ENCODE assay signal across 1 cellular context in the genomic region with DNA sequence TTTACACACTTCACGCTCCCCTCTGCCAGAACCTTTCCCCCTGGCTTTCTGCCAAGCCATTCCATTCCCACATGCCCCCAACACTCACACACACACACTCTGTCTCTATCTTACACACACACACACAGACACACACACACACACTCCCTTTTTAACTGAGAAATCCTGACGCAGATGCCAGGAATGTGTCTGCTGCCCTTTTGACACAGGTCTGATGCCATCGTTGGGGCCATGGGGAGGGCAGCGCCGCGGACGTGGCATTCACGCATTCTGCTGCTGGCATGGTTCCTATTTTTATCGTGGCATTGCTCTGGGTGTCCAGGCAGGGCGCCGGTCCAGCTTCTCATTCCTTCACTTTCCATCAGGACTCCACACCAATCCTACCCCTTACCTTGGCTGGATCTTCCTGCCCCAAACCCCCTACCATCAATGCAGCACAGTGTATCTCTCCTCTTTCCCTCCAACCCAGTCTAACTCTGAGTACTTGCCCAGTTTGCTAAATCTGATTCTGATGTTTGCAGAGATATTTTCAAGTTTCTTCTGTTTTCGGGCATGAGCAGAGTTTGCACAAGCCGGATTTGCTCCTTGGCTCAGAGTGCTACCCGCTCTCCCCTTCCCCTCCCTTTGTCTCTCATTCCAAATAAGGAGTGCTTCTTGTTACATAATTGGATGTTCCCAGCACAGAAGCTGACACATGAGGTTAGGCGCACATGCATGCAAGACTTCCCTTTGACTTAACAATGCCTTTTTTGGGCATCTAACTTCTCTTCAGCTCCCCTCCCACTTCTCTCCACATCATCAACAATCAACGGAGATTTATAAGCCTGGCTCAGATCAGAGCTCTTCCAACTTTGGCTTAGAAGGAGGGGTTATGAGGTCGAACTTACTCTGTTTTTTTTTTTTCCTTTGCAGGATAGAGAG.
TF ChIP-seq lines count a peak whose summit lies in the region.

No MANE protein-coding gene starts in this region.

TF ChIP-seq in IMR-90, 13 proteins besides CTCF, POLR2A, EP300 and RAD21:
- TF ChIP-seq MAZ (IDR thresholded peaks at IDR 0.05; ENCODE audit: borderline replicate concordance, low read depth, low read length): peak; percentile 83; the same call in 1 of the 2 replicates
- no peak for TF ChIP-seq MAFK (IDR thresholded peaks at IDR 0.05; ENCODE audit: low read depth, low read length)
- TF ChIP-seq MXI1 (IDR thresholded peaks at IDR 0.05; ENCODE audit: borderline replicate concordance, low read depth, low read length): peak; percentile 73; the same call in 1 of the 2 replicates
- no peak; the same call in 1 of the 2 replicates for TF ChIP-seq RFX5 (IDR thresholded peaks at IDR 0.05; ENCODE audit: low read depth, low read length)
- peak; percentile 85 for TF ChIP-seq BHLHE40 (IDR thresholded peaks at IDR 0.05; ENCODE audit: low read depth, low read length)
- no peak for TF ChIP-seq SMC3 (IDR thresholded peaks at IDR 0.05; ENCODE audit: low read depth, low read length)
- TF ChIP-seq RCOR1 (IDR thresholded peaks at IDR 0.05; ENCODE audit: insufficient replicate concordance, low read length): no peak
- peak; percentile 95 for TF ChIP-seq FOS (IDR thresholded peaks at IDR 0.05; ENCODE audit: low read depth, low read length)
- TF ChIP-seq, protein P1, sequence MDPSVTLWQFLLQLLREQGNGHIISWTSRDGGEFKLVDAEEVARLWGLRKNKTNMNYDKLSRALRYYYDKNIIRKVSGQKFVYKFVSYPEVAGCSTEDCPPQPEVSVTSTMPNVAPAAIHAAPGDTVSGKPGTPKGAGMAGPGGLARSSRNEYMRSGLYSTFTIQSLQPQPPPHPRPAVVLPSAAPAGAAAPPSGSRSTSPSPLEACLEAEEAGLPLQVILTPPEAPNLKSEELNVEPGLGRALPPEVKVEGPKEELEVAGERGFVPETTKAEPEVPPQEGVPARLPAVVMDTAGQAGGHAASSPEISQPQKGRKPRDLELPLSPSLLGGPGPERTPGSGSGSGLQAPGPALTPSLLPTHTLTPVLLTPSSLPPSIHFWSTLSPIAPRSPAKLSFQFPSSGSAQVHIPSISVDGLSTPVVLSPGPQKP (IDR thresholded peaks at IDR 0.05; ENCODE audit: borderline replicate concordance, low read depth, low read length): no peak
- TF ChIP-seq, protein P2, sequence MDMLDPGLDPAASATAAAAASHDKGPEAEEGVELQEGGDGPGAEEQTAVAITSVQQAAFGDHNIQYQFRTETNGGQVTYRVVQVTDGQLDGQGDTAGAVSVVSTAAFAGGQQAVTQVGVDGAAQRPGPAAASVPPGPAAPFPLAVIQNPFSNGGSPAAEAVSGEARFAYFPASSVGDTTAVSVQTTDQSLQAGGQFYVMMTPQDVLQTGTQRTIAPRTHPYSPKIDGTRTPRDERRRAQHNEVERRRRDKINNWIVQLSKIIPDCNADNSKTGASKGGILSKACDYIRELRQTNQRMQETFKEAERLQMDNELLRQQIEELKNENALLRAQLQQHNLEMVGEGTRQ (IDR thresholded peaks at IDR 0.05; ENCODE audit: low read depth, low read length): no peak
- TF ChIP-seq NFE2L2 (IDR thresholded peaks at IDR 0.05; ENCODE audit: low read depth, low read length): peak; percentile 42
- TF ChIP-seq CEBPB (IDR thresholded peaks at IDR 0.05; ENCODE audit: low read depth, low read length): peak; percentile 87
- no peak for TF ChIP-seq CHD1 (IDR thresholded peaks at IDR 0.05; ENCODE audit: low read depth, low read length)
